ENCODE assay signal across 1 cellular context in the genomic region with DNA sequence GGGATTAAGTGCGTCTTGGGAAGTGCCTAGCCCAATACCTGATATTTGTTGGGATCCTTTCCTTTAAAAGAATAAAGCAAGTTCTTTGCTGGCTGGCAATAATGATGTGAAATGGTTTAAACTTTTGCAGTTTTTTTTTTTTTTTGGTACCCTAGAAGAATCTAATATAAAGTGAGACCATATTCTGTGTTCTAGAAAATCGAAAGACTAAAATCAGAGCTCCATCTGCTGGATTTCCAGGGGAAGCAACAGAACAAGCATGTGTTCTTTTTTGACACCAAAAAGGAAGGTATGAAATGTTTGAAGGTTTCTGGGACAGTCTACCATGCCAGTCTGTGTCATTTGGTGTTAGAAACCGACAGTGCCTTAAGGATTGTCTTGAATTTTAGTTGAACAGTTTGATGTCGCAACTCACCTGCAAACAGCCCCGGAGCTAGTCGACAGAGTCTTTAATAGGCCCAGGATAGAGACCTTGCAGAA.
TF ChIP-seq lines count a peak whose summit lies in the region.

No MANE protein-coding gene starts in this region.

TF ChIP-seq in H1, 55 proteins besides CTCF, POLR2A, EP300 and RAD21:
- TF ChIP-seq TCF12 (IDR thresholded peaks at IDR 0.05; ENCODE audit: low read depth, low read length) (no peak), TBP (IDR thresholded peaks at IDR 0.05; ENCODE audit: low read depth, low read length) (no peak), CHD1 (IDR thresholded peaks at IDR 0.05; ENCODE audit: low read depth, low read length) (no peak), MAFK (IDR thresholded peaks at IDR 0.05; ENCODE audit: low read depth, low read length) (no peak)
